26 cellular contexts compared by ENCODE assay signal in genomic region chr15:61088675-61089074, GRCh38.
DNase-seq lines count a peak whose midpoint lies in the region; ATAC-seq, FAIRE-seq and TF ChIP-seq lines count a peak whose summit lies in the region.
"Had no signal": no experiment of that assay in that cellular context is flagged by ENCODE, and none has a peak within 500 bp of the region (broad histone marks: within the 10 kb centered on the region; RNA-seq: fewer than 3 reads in every experiment).

No MANE protein-coding gene starts in this region.

- H3K4me2 ChIP-seq in OCI-LY3 (ENCODE audit: low read length): peak overlapping the region; percentile 61

- 0 out of 2 replicates have a peak overlapping the region, but pooled peaks have one; percentile 23 for H3K4me3 ChIP-seq in OCI-LY3 (ENCODE audit: low read length)
- H3K4me3 ChIP-seq: HAP-1, MG63 had no signal

- no peaks in the 10 kb centered on the region for H3K9me3 Mint-ChIP-seq in activated CD4-positive, alpha-beta memory T cell treated with anti-CD3 and anti-CD28 coated beads, Interleukin-2, amount 10 ng/mL, durations not matched to agents 7 days and 5 days
- H3K9me3 Mint-ChIP-seq: CD8-positive, alpha-beta T cell; HFFc6 had no signal

- H3K79me2 ChIP-seq in OCI-LY3 (ENCODE audit: low read length): no peaks in the 10 kb centered on the region

- DNase-seq in GM18507 (ENCODE audit: extremely low spot score, insufficient read length, low read depth): no peak
- DNase-seq in iPS-NIHi11 (ENCODE audit: low spot score): no peak
- DNase-seq in activated CD4-positive, alpha-beta memory T cell treated with anti-CD3 and anti-CD28 coated beads, Interleukin-2, amount 10 ng/mL, durations not matched to agents 7 days and 5 days: no peak
- no peak for DNase-seq in SKM-1 treated with dmso at 0.1 percent for 144 hours (lab: John Stamatoyannopoulos, UW; ENCODE audit: unreplicated experiment)
- no peak for DNase-seq in OCI-M2 (lab: John Stamatoyannopoulos, UW; ENCODE audit: unreplicated experiment)
- DNase-seq: CD8-positive, alpha-beta T cell; DMS 273 treated with DMSO at 0.1 percent for 48 hours; DMS79; EL; GDM1; GOT3; HFFc6; KBM-7; MG63; NCI-H1417; NCI-H1694; NCI-H2029 treated with DMSO at 0.1 percent for 48 hours; NCI-H446 treated with DMSO at 0.1 percent for 48 hours; NCI-H526; SHP77 treated with DMSO at 0.1 percent for 48 hours had no signal

- peak; percentile 67 for ATAC-seq in HG02870 (IDR thresholded peaks at IDR 0.05; ENCODE audit: unreplicated experiment)
- ATAC-seq: CD8-positive, alpha-beta T cell; Panc1 had no signal

- peak; percentile 50 for FAIRE-seq in GM18507 (lab: Jason Lieb, UNC)
- FAIRE-seq: HTR-8/SVneo had no signal

- H3K4me1 ChIP-seq in OCI-LY3 (ENCODE audit: low read length): peaks cover 55% of the 10 kb centered on the region

- POLR2A ChIA-PET in activated CD4-positive, alpha-beta memory T cell treated with anti-CD3 and anti-CD28 coated beads, Interleukin-2, amount 10 ng/mL, durations not matched to agents 7 days and 5 days (lab: Charles Lee): no interaction called here

- peaks cover 20% of the 10 kb centered on the region for H3K27me3 Mint-ChIP-seq in activated CD4-positive, alpha-beta memory T cell treated with anti-CD3 and anti-CD28 coated beads, Interleukin-2, amount 10 ng/mL, durations not matched to agents 7 days and 5 days

- CTCF ChIA-PET in activated CD4-positive, alpha-beta memory T cell treated with anti-CD3 and anti-CD28 coated beads, Interleukin-2, amount 10 ng/mL, durations not matched to agents 7 days and 5 days (lab: Charles Lee): no interaction called here

- H3K4me3 Mint-ChIP-seq in activated CD4-positive, alpha-beta memory T cell treated with anti-CD3 and anti-CD28 coated beads, Interleukin-2, amount 10 ng/mL, durations not matched to agents 7 days and 5 days: no peak overlapping the region
- H3K4me3 Mint-ChIP-seq: CD8-positive, alpha-beta T cell; HFFc6 had no signal

- no peaks in the 10 kb centered on the region for H4K20me1 ChIP-seq in OCI-LY3 (ENCODE audit: insufficient read depth, low read length)

- peak overlapping the region; percentile 40; the same call in 1 of the 2 replicates for H2AFZ ChIP-seq in OCI-LY3 (ENCODE audit: low read depth, low read length)

- no peaks in the 10 kb centered on the region for H3K36me3 Mint-ChIP-seq in activated CD4-positive, alpha-beta memory T cell treated with anti-CD3 and anti-CD28 coated beads, Interleukin-2, amount 10 ng/mL, durations not matched to agents 7 days and 5 days (ENCODE audit: low read depth)
- H3K36me3 Mint-ChIP-seq: CD8-positive, alpha-beta T cell had no signal

- no peak overlapping the region for H3K27ac Mint-ChIP-seq in activated CD4-positive, alpha-beta memory T cell treated with anti-CD3 and anti-CD28 coated beads, Interleukin-2, amount 10 ng/mL, durations not matched to agents 7 days and 5 days
- H3K27ac Mint-ChIP-seq: CD8-positive, alpha-beta T cell; HFFc6 had no signal

- H3K4me1 Mint-ChIP-seq in activated CD4-positive, alpha-beta memory T cell treated with anti-CD3 and anti-CD28 coated beads, Interleukin-2, amount 10 ng/mL, durations not matched to agents 7 days and 5 days: no peaks in the 10 kb centered on the region

- H3K27me3 ChIP-seq in OCI-LY3 (ENCODE audit: low read depth, low read length): no peaks in the 10 kb centered on the region
- H3K27me3 ChIP-seq: MG63 had no signal

- TF ChIP-seq CTCF in OCI-LY3 (IDR thresholded peaks at IDR 0.05; ENCODE audit: low read depth, low read length): no peak

- H3K27ac ChIP-seq in OCI-LY3 (ENCODE audit: low read length): 0 out of 2 replicates have a peak overlapping the region, but pooled peaks have one; percentile 22
- H3K27ac ChIP-seq: C4-2B had no signal

- no peaks in the 10 kb centered on the region for H3K36me3 ChIP-seq in OCI-LY3 (replicated peaks; ENCODE audit: low read depth, low read length)
- H3K36me3 ChIP-seq: HAP-1, MG63 had no signal

- no peaks in the 10 kb centered on the region for H3K9me3 ChIP-seq in OCI-LY3 (ENCODE audit: insufficient read depth, low read length)
- H3K9me3 ChIP-seq: MG63 had no signal

- H3K9ac ChIP-seq in OCI-LY3 (ENCODE audit: low read length): no peak overlapping the region
